ENCODE assay signal across 10 cellular contexts in the genomic region with DNA sequence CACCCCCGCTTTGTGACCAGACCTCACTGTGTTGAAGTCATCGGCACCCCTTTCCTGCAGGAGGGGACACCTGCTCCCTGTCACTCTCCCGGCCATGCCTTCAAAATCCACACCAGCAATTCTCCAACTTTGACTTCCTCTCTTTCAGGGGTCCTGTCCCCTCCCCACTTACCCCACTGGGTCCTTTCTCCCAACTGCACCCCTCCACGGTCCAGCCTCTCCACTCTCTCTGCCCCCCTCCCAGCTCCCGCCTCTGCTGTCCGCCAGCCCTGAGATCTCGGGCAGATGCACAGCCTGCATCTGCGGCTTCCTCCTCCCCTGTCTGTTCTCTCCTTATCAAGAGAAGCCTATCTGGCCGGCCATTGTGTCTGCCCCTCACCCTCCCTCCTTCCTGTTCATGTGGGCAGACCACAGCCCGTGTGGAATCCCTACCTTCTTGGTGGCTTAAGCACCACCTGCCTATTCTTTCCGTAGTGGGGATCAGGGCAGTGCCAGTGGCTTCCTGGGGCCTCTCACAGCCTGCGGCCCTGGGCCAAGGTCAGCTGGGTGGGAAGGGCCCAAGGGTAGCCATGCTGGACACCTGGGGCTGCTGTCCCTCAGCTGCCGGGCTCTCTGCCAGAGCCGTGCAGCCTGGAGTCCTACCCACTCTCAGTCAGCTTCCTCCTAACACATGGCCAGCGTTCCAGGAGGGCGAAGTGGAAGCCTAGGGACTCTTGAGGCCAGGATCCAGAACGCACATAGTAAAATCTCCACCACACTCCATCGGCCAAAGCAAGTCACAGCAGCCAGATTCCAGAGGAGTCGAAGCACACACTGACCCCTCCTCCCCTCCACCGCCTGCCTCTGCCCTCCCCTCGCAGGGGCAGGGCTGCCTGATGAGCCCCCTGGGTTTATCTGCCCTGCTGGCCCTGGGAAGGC. TPM values are rescaled to one million over a fixed set of nuclear protein-coding genes. Genes with fewer than 3 reads are reported as not detected.
DNase-seq lines count a peak whose midpoint lies in the region; ATAC-seq and TF ChIP-seq lines count a peak whose summit lies in the region.
"Had no signal": no experiment of that assay in that cellular context is flagged by ENCODE, and none has a peak within 500 bp of the region (broad histone marks: within the 10 kb centered on the region; RNA-seq: fewer than 3 reads in every experiment).

No MANE protein-coding gene starts in this region.

- H3K27me3 ChIP-seq in endodermal cell (ENCODE audit: control insufficient read depth, insufficient read depth, low read length, poor library complexity, severe bottlenecking) (no peaks in the 10 kb centered on the region), neuron (ENCODE audit: insufficient read depth, low read length) (no peaks in the 10 kb centered on the region)

- 47 to 52% methylated on average over 15 to 21 of the region's 21 CpGs for WGBS in endodermal cell (ENCODE audit: insufficient coverage in 1 of 2, insufficient read length in 1 of 2), 2 experiments

- no peak for ATAC-seq in GM21515 (IDR thresholded peaks at IDR 0.05; ENCODE audit: unreplicated experiment)
- no peak for ATAC-seq in HG02885 (IDR thresholded peaks at IDR 0.05; ENCODE audit: poor library complexity, unreplicated experiment)

- H3K27ac ChIP-seq in endodermal cell (ENCODE audit: low read depth, low read length), result peak overlapping the region; percentile 76
- H3K27ac ChIP-seq: tibial artery had no signal

- no peaks in the 10 kb centered on the region for H3K36me3 ChIP-seq in endodermal cell (ENCODE audit: control insufficient read depth, insufficient read depth, low read length)
- H3K36me3 ChIP-seq in neuron (ENCODE audit: insufficient read depth, low read length), result peaks cover 2% of the 10 kb centered on the region

- no peaks in the 10 kb centered on the region for H3K36me3 Mint-ChIP-seq in endodermal cell (ENCODE audit: low read depth)

- H3K27me3 Mint-ChIP-seq in endodermal cell (ENCODE audit: insufficient read depth), result peaks cover 52% of the 10 kb centered on the region

- no peaks in the 10 kb centered on the region for H3K9me3 Mint-ChIP-seq in endodermal cell

- DNase-seq in EL (peak; percentile 75), NCI-H69 (lab: John Stamatoyannopoulos, UW) (peak; percentile 47), endodermal cell (peak; percentile 83), hypothalamus (lab: John Stamatoyannopoulos, UW) (no peak), NCI-H446 treated with DMSO at 0.1 percent for 48 hours (lab: John Stamatoyannopoulos, UW) (no peak)
- DNase-seq: activated CD4-positive, CD25-positive, alpha-beta regulatory T cell treated with anti-CD3 and anti-CD28 coated beads, Interleukin-2, amount 50 U/mL, for 72 hours had no signal

- no peak overlapping the region for H2AFZ ChIP-seq in neuron (ENCODE audit: low read depth, low read length)

- H3K4me3 Mint-ChIP-seq in endodermal cell, result peak overlapping the region; percentile 50

- H3K9ac ChIP-seq in endodermal cell (ENCODE audit: extremely low read depth, low read length, poor library complexity, severe bottlenecking), result peak overlapping the region; percentile 74

- H3K9me3 ChIP-seq in endodermal cell (ENCODE audit: control insufficient read depth, low read length) (no peaks in the 10 kb centered on the region), neuron (ENCODE audit: low read length) (no peaks in the 10 kb centered on the region)
- H3K9me3 ChIP-seq: tibial artery had no signal

- H3K4me3 ChIP-seq in endodermal cell (ENCODE audit: low read length), result peak overlapping the region; percentile 76
- H3K4me3 ChIP-seq in neuron (ENCODE audit: low read length), result peak overlapping the region; percentile 34
- H3K4me3 ChIP-seq: tibial artery had no signal

- H3K4me1 ChIP-seq in endodermal cell (ENCODE audit: control insufficient read depth, insufficient read depth, low read length) (peaks cover 27% of the 10 kb centered on the region), neuron (ENCODE audit: insufficient read depth, low read length) (peaks cover 29% of the 10 kb centered on the region)

- peaks cover 29% of the 10 kb centered on the region for H3K4me1 Mint-ChIP-seq in endodermal cell

- H3K27ac Mint-ChIP-seq in endodermal cell, result peak overlapping the region; percentile 95

- TF ChIP-seq CTCF in endodermal cell (conservative IDR thresholded peaks at IDR 0.05), result no peak

RNA-seq across cellular contexts. Expression of gene HES4, which starts 5.1 kb away (rescaled TPM):
- 10 to 100 TPM; 16.1 to 19.7 TPM for total RNA-seq in endodermal cell
- polyA plus RNA-seq in endodermal cell (2013, experiment 1 of 2), result 144 TPM
- 117 TPM for polyA plus RNA-seq in endodermal cell (2013, experiment 2 of 2)

RNA-seq across cellular contexts. Expression of gene ISG15, which starts 8.3 kb away (rescaled TPM):
- 10 to 100 TPM; 46.6 to 48.4 TPM for total RNA-seq in endodermal cell
- polyA plus RNA-seq in endodermal cell (2013, experiment 1 of 2), result 31.4 TPM
- 31.8 TPM for polyA plus RNA-seq in endodermal cell (2013, experiment 2 of 2)

RNA-seq across cellular contexts. Expression of gene AGRN, which starts 14.9 kb away (rescaled TPM):
- total RNA-seq in endodermal cell, result 100 to 1,000 TPM; 269 to 288 TPM
- polyA plus RNA-seq in endodermal cell (2013, experiment 1 of 2), result 192 TPM
- 176 TPM for polyA plus RNA-seq in endodermal cell (2013, experiment 2 of 2)

RNA-seq across cellular contexts. Expression of gene PERM1, which starts 23.1 kb away (rescaled TPM):
- not detected for total RNA-seq in endodermal cell
- not detected for polyA plus RNA-seq in endodermal cell (2013, experiment 1 of 2)
- polyA plus RNA-seq in endodermal cell (2013, experiment 2 of 2), result not detected

RNA-seq across cellular contexts. Expression of gene PLEKHN1, which starts 38.8 kb away (rescaled TPM):
- 1 to 10 TPM; 1.5 to 4.6 TPM for total RNA-seq in endodermal cell
- polyA plus RNA-seq in endodermal cell (2013, experiment 1 of 2), result not detected
- polyA plus RNA-seq in endodermal cell (2013, experiment 2 of 2), result 0.29 TPM

Comparison
In these comparisons a context has a peak if more than half of its experiments do, and no peak if none do; other contexts are left out.
1. DNase-seq: peak in EL (single experiment), NCI-H69 (single experiment) and endodermal cell (single experiment); none in hypothalamus (0 of 51) and NCI-H446 treated with DMSO at 0.1 percent for 48 hours (single experiment).